In genomic region chr12:99648183-99648582, GRCh38 we compare ENCODE assay signal across 7 cellular contexts. TPM values are rescaled to one million over a fixed set of nuclear protein-coding genes. Genes with fewer than 3 reads are reported as not detected.
"Had no signal": no experiment of that assay in that cellular context is flagged by ENCODE, and none has a peak within 500 bp of the region (broad histone marks: within the 10 kb centered on the region; RNA-seq: fewer than 3 reads in every experiment).

No MANE protein-coding gene starts in this region.

- H3K27ac ChIP-seq: GM23248 had no signal

- ATAC-seq: HepG2 had no signal

- H2AFZ ChIP-seq: GM23248 had no signal

- DNase-seq: GM23248, GOT3, H9, HCEC 1CT, KBM-7 had no signal

- H3K4me3 ChIP-seq: GM23248 had no signal

RNA-seq across cellular contexts. Expression of gene GARIN6, which starts 0.6 kb away (rescaled TPM):
- total RNA-seq: GM23248, H9, HepG2, HT1080 had no signal
